In genomic region chr2:171147081-171147480, GRCh38 we compare ENCODE assay signal across 2 cellular contexts.
A peak's percentile ranks its signal among the peaks of the same experiment; 100 is the strongest.
TF ChIP-seq lines count a peak whose summit lies in the region.

No MANE protein-coding gene starts in this region.

TF ChIP-seq in HepG2, 621 proteins besides CTCF, POLR2A, EP300 and RAD21:
- no peak for TF ChIP-seq ZMYM4 (CRISPR knock-in tag; IDR thresholded peaks at IDR 0.05)
- peak; percentile 9; the same call in 1 of the 2 replicates for TF ChIP-seq BCL6 (CRISPR knock-in tag; IDR thresholded peaks at IDR 0.05)

TF ChIP-seq in GM12878, 131 proteins besides CTCF, POLR2A, EP300 and RAD21:
- TF ChIP-seq FOXK2 (IDR thresholded peaks at IDR 0.05) (no peak), CBX5 (IDR thresholded peaks at IDR 0.05; ENCODE audit: low read depth) (no peak), POLR2AphosphoS5 (IDR thresholded peaks at IDR 0.05; ENCODE audit: low read length) (no peak), FOXM1 (IDR thresholded peaks at IDR 0.05; ENCODE audit: low read depth, low read length) (no peak), TAF1 (IDR thresholded peaks at IDR 0.05; ENCODE audit: borderline replicate concordance, low read depth, low read length) (no peak), PML (IDR thresholded peaks at IDR 0.05; ENCODE audit: low read length) (no peak), SMAD1 (IDR thresholded peaks at IDR 0.05; ENCODE audit: low read depth, partially characterized antibody) (no peak), SMARCA5 (IDR thresholded peaks at IDR 0.05) (no peak), ASH2L (IDR thresholded peaks at IDR 0.05; ENCODE audit: borderline replicate concordance, low read depth) (no peak), EED (IDR thresholded peaks at IDR 0.05; ENCODE audit: low read depth) (no peak), CUX1 (IDR thresholded peaks at IDR 0.05; ENCODE audit: insufficient replicate concordance, low read depth, low read length) (no peak), PBX3 (IDR thresholded peaks at IDR 0.05; ENCODE audit: insufficient replicate concordance, low read depth, low read length) (no peak), SUPT20H (IDR thresholded peaks at IDR 0.05; ENCODE audit: borderline replicate concordance, control insufficient read depth, low read depth, low read length) (no peak), SMAD5 (IDR thresholded peaks at IDR 0.05; ENCODE audit: low read depth) (no peak), TCF7 (IDR thresholded peaks at IDR 0.05; ENCODE audit: borderline replicate concordance) (no peak), STAT1 (conservative IDR thresholded peaks at IDR 0.05) (no peak), ATF2 (IDR thresholded peaks at IDR 0.05; ENCODE audit: low read length) (no peak), NBN (IDR thresholded peaks at IDR 0.05) (no peak), ZNF274 (IDR thresholded peaks at IDR 0.05; ENCODE audit: insufficient read depth, insufficient read length) (no peak)
